In the genomic region with DNA sequence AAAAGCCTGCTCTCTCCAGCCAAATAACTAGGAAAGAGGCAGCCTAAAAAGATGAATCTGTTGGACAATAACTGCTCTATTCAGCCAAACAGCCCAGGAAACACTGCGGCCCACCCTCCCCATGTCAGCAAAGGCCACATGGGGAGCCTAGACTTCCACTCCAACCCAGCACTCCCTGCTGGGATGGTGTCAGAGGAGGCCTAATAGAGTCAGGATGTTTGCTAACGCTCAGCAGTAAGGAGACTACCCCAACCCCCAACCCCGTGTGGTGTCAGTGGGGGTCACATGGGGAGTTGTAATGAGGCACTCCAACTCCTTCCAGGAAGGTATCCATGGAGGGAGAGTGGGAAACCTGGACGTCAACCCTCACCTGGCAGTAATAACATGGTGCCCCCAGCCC, we compare ENCODE assay signal across 20 cellular contexts. TPM values are rescaled to one million over a fixed set of nuclear protein-coding genes. Genes with fewer than 3 reads are reported as not detected.
"Had no signal": no experiment of that assay in that cellular context is flagged by ENCODE, and none has a peak within 500 bp of the region (broad histone marks: within the 10 kb centered on the region; RNA-seq: fewer than 3 reads in every experiment).

No MANE protein-coding gene starts in this region.

- DNase-seq: activated CD4-positive, alpha-beta memory T cell treated with anti-CD3 and anti-CD28 coated beads, Interleukin-2, amount 10 ng/mL, durations not matched to agents 7 days and 5 days; activated CD4-positive, alpha-beta T cell treated with anti-CD3 and anti-CD28 coated beads, Interleukin-2, amount 10 ng/mL, durations not matched to agents 24 days and 14 days; activated CD8-positive, alpha-beta memory T cell treated with anti-CD3 and anti-CD28 coated beads, Interleukin-2, amount 10 ng/mL, durations not matched to agents 7 days and 5 days; activated gamma-delta T cell treated with Interleukin-2 at 50 U/mL for 16 hours; anterior cingulate cortex; body of pancreas; effector CD4-positive, alpha-beta T cell; erythroblast; foreskin keratinocyte; immature natural killer cell; kidney glomerular epithelial cell; left ventricle myocardium inferior; naive thymus-derived CD8-positive, alpha-beta T cell; retina; stimulated activated CD4-positive, alpha-beta T cell treated with anti-CD3 and anti-CD28 coated beads, Interleukin-4, amount 100 ng/mL, for 24 hours; stimulated activated naive CD4-positive, alpha-beta T cell treated with Interleukin-2 at 50 U/mL for 16 hours; T1000; upper lobe of right lung had no signal

- H3K4me1 ChIP-seq: body of pancreas, foreskin keratinocyte, left ventricle myocardium inferior had no signal

- H3K36me3 ChIP-seq: cardiac muscle cell, left ventricle myocardium inferior, upper lobe of right lung had no signal

- ATAC-seq: activated CD4-positive, CD25-positive, alpha-beta regulatory T cell treated with anti-CD3 and anti-CD28 coated beads, Interleukin-2, amount 50 U/mL, for 24 hours; activated CD8-positive, alpha-beta memory T cell treated with anti-CD3 and anti-CD28 coated beads, Interleukin-2, amount 10 ng/mL, durations not matched to agents 7 days and 5 days; body of pancreas; foreskin keratinocyte; naive thymus-derived CD8-positive, alpha-beta T cell; upper lobe of right lung had no signal

- H3K27ac ChIP-seq: body of pancreas, cardiac muscle cell, foreskin keratinocyte, left ventricle myocardium inferior, upper lobe of right lung had no signal

- H3K9me3 ChIP-seq: body of pancreas, upper lobe of right lung had no signal

- H3K4me3 ChIP-seq: body of pancreas, cardiac muscle cell, left ventricle myocardium inferior, upper lobe of right lung had no signal

- H3K27me3 ChIP-seq: body of pancreas, cardiac muscle cell, foreskin keratinocyte, upper lobe of right lung had no signal

RNA-seq across cellular contexts. Expression of a gene that starts 41.6 kb away (rescaled TPM):
- total RNA-seq: naive thymus-derived CD8-positive, alpha-beta T cell had no signal
- polyA plus RNA-seq: immature natural killer cell; naive thymus-derived CD8-positive, alpha-beta T cell had no signal
